15 cellular contexts compared by ENCODE assay signal in genomic region chr5:40367260-40367659, GRCh38.
DNase-seq lines count a peak whose midpoint lies in the region; ATAC-seq lines count a peak whose summit lies in the region.
"Had no signal": no experiment of that assay in that cellular context is flagged by ENCODE, and none has a peak within 500 bp of the region (broad histone marks: within the 10 kb centered on the region; RNA-seq: fewer than 3 reads in every experiment).

No MANE protein-coding gene starts in this region.

- DNase-seq in NOMO-1 treated with DMSO at 0.1 percent for 48 hours (lab: John Stamatoyannopoulos, UW; ENCODE audit: unreplicated experiment), result peak; percentile 31
- DNase-seq in NOMO-1 treated with dmso at 0.1 percent for 144 hours (lab: John Stamatoyannopoulos, UW; ENCODE audit: unreplicated experiment), result no peak
- peak; percentile 49 for DNase-seq in LHCN-M2 (ENCODE audit: low read depth)
- peak; percentile 19 for DNase-seq in central memory CD4-positive, alpha-beta T cell
- DNase-seq in naive thymus-derived CD8-positive, alpha-beta T cell, result peak in 5 of 10 donors; percentile 4 to 50 (median 33)
- no peak for DNase-seq in left lobe of liver (ENCODE audit: low spot score)
- no peak for DNase-seq in NCI-H1436 (lab: John Stamatoyannopoulos, UW)
- DNase-seq: DMS79 treated with DMSO at 0.1 percent for 48 hours, NCI-H1105 treated with DMSO at 0.1 percent for 48 hours, T1000 had no signal

- peak; percentile 70 to 76 for ATAC-seq in naive thymus-derived CD8-positive, alpha-beta T cell
- ATAC-seq in HG03097 (IDR thresholded peaks at IDR 0.05; ENCODE audit: low FRiP score, unreplicated experiment) (no peak), left lobe of liver (no peak)
- ATAC-seq: esophagus mucosa had no signal

- peaks cover 7 to 11% (median 8%) of the 10 kb centered on the region in 4 donors for H3K4me1 Mint-ChIP-seq in naive thymus-derived CD8-positive, alpha-beta T cell
- H3K4me1 Mint-ChIP-seq: mesothelial cell of epicardium had no signal

- POLR2A ChIA-PET in naive thymus-derived CD8-positive, alpha-beta T cell (lab: Charles Lee), result no interaction called here

- H3K36me3 Mint-ChIP-seq in naive thymus-derived CD8-positive, alpha-beta T cell, result peaks cover 0 to 8% (median 6%) of the 10 kb centered on the region in 3 donors

- H3K27ac Mint-ChIP-seq in naive thymus-derived CD8-positive, alpha-beta T cell, result peak overlapping the region in 8 of 10 donors; percentile 7 to 91 (median 58)
- H3K27ac Mint-ChIP-seq: mesothelial cell of epicardium, progenitor cell of endocrine pancreas had no signal

- no peaks in the 10 kb centered on the region for H3K27me3 Mint-ChIP-seq in naive thymus-derived CD8-positive, alpha-beta T cell
- H3K27me3 Mint-ChIP-seq: activated naive CD8-positive, alpha-beta T cell; progenitor cell of endocrine pancreas had no signal

- peaks cover 0 to 24% (median 4%) of the 10 kb centered on the region in 9 donors for H3K9me3 Mint-ChIP-seq in naive thymus-derived CD8-positive, alpha-beta T cell

- H3K4me3 Mint-ChIP-seq in naive thymus-derived CD8-positive, alpha-beta T cell, result no peak overlapping the region
- H3K4me3 Mint-ChIP-seq: activated naive CD8-positive, alpha-beta T cell; mesothelial cell of epicardium had no signal

Comparison
In these comparisons a context has a peak if more than half of its experiments do, and no peak if none do; other contexts are left out.
1. DNase-seq: peak in NOMO-1 treated with DMSO at 0.1 percent for 48 hours (single experiment), LHCN-M2 (single experiment) and central memory CD4-positive, alpha-beta T cell (single experiment); none in NOMO-1 treated with dmso at 0.1 percent for 144 hours (single experiment), left lobe of liver (single experiment) and NCI-H1436 (single experiment).
2. ATAC-seq: peak in naive thymus-derived CD8-positive, alpha-beta T cell (2 of 2); none in HG03097 (single experiment) and left lobe of liver (single experiment).